ENCODE assay signal across 20 cellular contexts in the genomic region with DNA sequence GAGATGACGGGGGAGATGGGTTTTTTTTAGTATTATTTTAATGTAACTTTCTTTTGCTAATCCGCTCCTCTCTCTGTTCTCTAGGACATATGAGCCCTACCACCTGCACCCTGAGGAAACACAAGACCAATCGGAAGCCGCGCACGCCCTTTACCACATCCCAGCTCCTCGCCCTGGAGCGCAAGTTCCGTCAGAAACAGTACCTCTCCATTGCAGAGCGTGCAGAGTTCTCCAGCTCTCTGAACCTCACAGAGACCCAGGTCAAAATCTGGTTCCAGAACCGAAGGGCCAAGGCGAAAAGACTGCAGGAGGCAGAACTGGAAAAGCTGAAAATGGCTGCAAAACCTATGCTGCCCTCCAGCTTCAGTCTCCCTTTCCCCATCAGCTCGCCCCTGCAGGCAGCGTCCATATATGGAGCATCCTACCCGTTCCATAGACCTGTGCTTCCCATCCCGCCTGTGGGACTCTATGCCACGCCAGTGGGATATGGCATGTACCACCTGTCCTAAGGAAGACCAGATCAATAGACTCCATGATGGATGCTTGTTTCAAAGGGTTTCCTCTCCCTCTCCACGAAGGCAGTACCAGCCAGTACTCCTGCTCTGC. TPM values are rescaled to one million over a fixed set of nuclear protein-coding genes. Genes with fewer than 3 reads are reported as not detected.
"Had no signal": no experiment of that assay in that cellular context is flagged by ENCODE, and none has a peak within 500 bp of the region (broad histone marks: within the 10 kb centered on the region; RNA-seq: fewer than 3 reads in every experiment).

No MANE protein-coding gene starts in this region.

- H3K9me3 Mint-ChIP-seq: activated naive CD4-positive, alpha-beta T cell treated with anti-CD3 and anti-CD28 coated beads, Interleukin-2, amount 10 ng/mL, durations not matched to agents 7 days and 5 days; activated T-helper 2 cell treated with anti-CD3 and anti-CD28 coated beads, Interferon-gamma antibody, Interleukin-2, Interleukin-4, amounts not matched to agents 10 μg/mL and 5 μg/mL and 100 μg/mL, durations not matched to agents 14 hours and 24 hours and 36 hours; effector memory CD8-positive, alpha-beta T cell; nephron; stimulated activated naive CD8-positive, alpha-beta T cell treated with anti-CD3 and anti-CD28 coated beads, Interleukin-15, amount 100 ng/mL, for 72 hours had no signal

- H3K4me3 Mint-ChIP-seq: activated naive CD4-positive, alpha-beta T cell treated with anti-CD3 and anti-CD28 coated beads, Interleukin-2, amount 10 ng/mL, durations not matched to agents 7 days and 5 days; effector memory CD8-positive, alpha-beta T cell; stimulated activated naive CD8-positive, alpha-beta T cell treated with anti-CD3 and anti-CD28 coated beads, Interleukin-15, amount 100 ng/mL, for 72 hours had no signal

- H3K36me3 ChIP-seq: uterus had no signal

- ATAC-seq: effector memory CD8-positive, alpha-beta T cell; left colon; stimulated activated naive CD8-positive, alpha-beta T cell treated with anti-CD3 and anti-CD28 coated beads, Interleukin-15, amount 100 ng/mL, for 72 hours had no signal

- H3K27me3 ChIP-seq: testis had no signal

- H3K27ac Mint-ChIP-seq: activated naive CD4-positive, alpha-beta T cell treated with anti-CD3 and anti-CD28 coated beads, Interleukin-2, amount 10 ng/mL, durations not matched to agents 7 days and 5 days; activated T-helper 2 cell treated with anti-CD3 and anti-CD28 coated beads, Interferon-gamma antibody, Interleukin-2, Interleukin-4, amounts not matched to agents 10 μg/mL and 5 μg/mL and 100 μg/mL, durations not matched to agents 14 hours and 24 hours and 36 hours; effector memory CD8-positive, alpha-beta T cell; nephron; stimulated activated naive CD8-positive, alpha-beta T cell treated with anti-CD3 and anti-CD28 coated beads, Interleukin-15, amount 100 ng/mL, for 72 hours had no signal

- H3K4me3 ChIP-seq: testis, uterus had no signal

- DNase-seq: activated CD4-positive, alpha-beta T cell treated with anti-CD3 and anti-CD28 coated beads, Interleukin-2, amount 50 U/mL, for 1 hour; activated naive CD4-positive, alpha-beta T cell treated with anti-CD3 and anti-CD28 coated beads, Interleukin-2, amount 10 ng/mL, durations not matched to agents 7 days and 5 days; activated T-cell treated with anti-CD3 and anti-CD28 coated beads for 4 hours; central memory CD4-positive, alpha-beta T cell; cortex of kidney; effector memory CD8-positive, alpha-beta T cell; erythroblast; hippocampal formation; left colon; retina; stimulated activated CD4-positive, alpha-beta T cell treated with anti-CD3 and anti-CD28 coated beads, Interleukin-15, amount 100 ng/mL, for 24 hours; stimulated activated CD4-positive, alpha-beta T cell treated with anti-CD3 and anti-CD28 coated beads, Interleukin-4, amount 100 ng/mL, for 24 hours; stimulated activated naive CD8-positive, alpha-beta T cell treated with anti-CD3 and anti-CD28 coated beads, Interleukin-15, amount 100 ng/mL, for 72 hours; T-helper 2 cell; testis; uterus had no signal

- H3K4me1 ChIP-seq: uterus had no signal

- H3K27ac ChIP-seq: testis, uterus had no signal

- H3K36me3 Mint-ChIP-seq: activated naive CD4-positive, alpha-beta T cell treated with anti-CD3 and anti-CD28 coated beads, Interleukin-2, amount 10 ng/mL, durations not matched to agents 7 days and 5 days had no signal

- H3K9me3 ChIP-seq: testis, uterus had no signal

RNA-seq across cellular contexts. Expression of gene MSX2, which starts 4.8 kb away (rescaled TPM):
- total RNA-seq: activated CD8-positive, alpha-beta memory T cell treated with anti-CD3 and anti-CD28 coated beads for 36 hours; activated T-helper 2 cell treated with anti-CD3 and anti-CD28 coated beads, Interferon-gamma antibody, Interleukin-2, Interleukin-4, amounts not matched to agents 10 μg/mL and 5 μg/mL and 100 μg/mL, durations not matched to agents 14 hours and 24 hours and 36 hours; lung microvascular endothelial cell had no signal
